ENCODE assay signal across 15 cellular contexts in genomic region chr9:93089481-93089991, GRCh38. TPM values are rescaled to one million over a fixed set of nuclear protein-coding genes. Genes with fewer than 3 reads are reported as not detected.
A peak's percentile ranks its signal among the peaks of the same experiment; 100 is the strongest.
DNase-seq lines count a peak whose midpoint lies in the region; ATAC-seq and TF ChIP-seq lines count a peak whose summit lies in the region.
"Had no signal": no experiment of that assay in that cellular context is flagged by ENCODE, and none has a peak within 500 bp of the region (broad histone marks: within the 10 kb centered on the region; RNA-seq: fewer than 3 reads in every experiment).

No MANE protein-coding gene starts in this region.

- peaks cover 0 to 9% of the 10 kb centered on the region in 2 donors for H3K9me3 ChIP-seq in right atrium auricular region
- H3K9me3 ChIP-seq: prostate gland had no signal

- no peak overlapping the region for H3K4me3 Mint-ChIP-seq in activated naive CD8-positive, alpha-beta T cell treated with anti-CD3 and anti-CD28 coated beads for 36 hours
- H3K4me3 Mint-ChIP-seq in nephron: no peak overlapping the region

- no peaks in the 10 kb centered on the region for H3K27me3 ChIP-seq in right atrium auricular region
- H3K27me3 ChIP-seq: ascending aorta had no signal

- ATAC-seq in Right ventricle myocardium superior (ENCODE audit: poor library complexity): no peak

- peaks cover 53% of the 10 kb centered on the region for H3K4me1 Mint-ChIP-seq in activated naive CD8-positive, alpha-beta T cell treated with anti-CD3 and anti-CD28 coated beads for 36 hours
- peaks cover 32% of the 10 kb centered on the region for H3K4me1 Mint-ChIP-seq in nephron

- H3K4me1 ChIP-seq in right atrium auricular region: peaks cover 0 to 22% of the 10 kb centered on the region in 2 donors
- H3K4me1 ChIP-seq: prostate gland had no signal

- H3K4me3 ChIP-seq in right atrium auricular region: no peak overlapping the region
- H3K4me3 ChIP-seq: ascending aorta, prostate gland had no signal

- DNase-seq in right atrium auricular region (ENCODE audit: low spot score) (peak; percentile 52), Right ventricle myocardium superior (no peak), NCI-H69 (lab: John Stamatoyannopoulos, UW) (no peak), NK-92 (lab: John Stamatoyannopoulos, UW; ENCODE audit: unreplicated experiment) (no peak), RPMI8226 (no peak)
- no peak for DNase-seq in activated naive CD8-positive, alpha-beta T cell treated with anti-CD3 and anti-CD28 coated beads for 36 hours
- DNase-seq: cortex of kidney; glutamatergic neuron; NCI-H1092 treated with DMSO at 0.1 percent for 48 hours; stimulated activated CD4-positive, alpha-beta T cell treated with anti-CD3 and anti-CD28 coated beads, Interleukin-15, amount 100 ng/mL, for 24 hours; substantia nigra; T1000 had no signal

- no peaks in the 10 kb centered on the region for H3K27me3 Mint-ChIP-seq in activated naive CD8-positive, alpha-beta T cell treated with anti-CD3 and anti-CD28 coated beads for 36 hours
- H3K27me3 Mint-ChIP-seq in nephron (ENCODE audit: low read depth): no peaks in the 10 kb centered on the region

- no peak overlapping the region for H3K27ac ChIP-seq in right atrium auricular region
- H3K27ac ChIP-seq: ascending aorta, prostate gland had no signal

- peaks cover 49% of the 10 kb centered on the region for H3K36me3 Mint-ChIP-seq in activated naive CD8-positive, alpha-beta T cell treated with anti-CD3 and anti-CD28 coated beads for 36 hours
- H3K36me3 Mint-ChIP-seq in nephron (ENCODE audit: low read depth): no peaks in the 10 kb centered on the region

- H3K9me3 Mint-ChIP-seq in activated naive CD8-positive, alpha-beta T cell treated with anti-CD3 and anti-CD28 coated beads for 36 hours: peaks cover 35% of the 10 kb centered on the region
- H3K9me3 Mint-ChIP-seq in nephron: no peaks in the 10 kb centered on the region

- H3K27ac Mint-ChIP-seq in activated naive CD8-positive, alpha-beta T cell treated with anti-CD3 and anti-CD28 coated beads for 36 hours: peak overlapping the region; percentile 34
- peak overlapping the region in 2 of 3 experiments; percentile 14 to 64 for H3K27ac Mint-ChIP-seq in nephron

- TF ChIP-seq CTCF in right atrium auricular region (IDR thresholded peaks at IDR 0.05) (no peak), nephron (IDR thresholded peaks at IDR 0.05; ENCODE audit: unreplicated experiment in 3 of 3) (no peak)

- H3K36me3 ChIP-seq in right atrium auricular region: no peaks in the 10 kb centered on the region
- H3K36me3 ChIP-seq: prostate gland had no signal

- intact Hi-C loops in Right ventricle myocardium superior (cut with DNase I): no loop called here

RNA-seq across cellular contexts. Expression of gene CARD19, which starts 6.5 kb away (rescaled TPM):
- 10 to 100 TPM; 21.2 to 46.8 TPM for total RNA-seq in right atrium auricular region
- 27.5 TPM for total RNA-seq in Right ventricle myocardium superior
- total RNA-seq in activated naive CD8-positive, alpha-beta T cell treated with anti-CD3 and anti-CD28 coated beads for 36 hours: 10 to 100 TPM; 36.5 to 38.6 TPM

RNA-seq across cellular contexts. Expression of gene SUSD3, which starts 31.0 kb away (rescaled TPM):
- total RNA-seq in right atrium auricular region (10 to 100 TPM in 1 of 2 donors, 1 to 10 TPM in 1; 1.6 to 11.8 TPM), Right ventricle myocardium superior (0.56 TPM)
- 10 to 100 TPM; 27.1 to 28.8 TPM for total RNA-seq in activated naive CD8-positive, alpha-beta T cell treated with anti-CD3 and anti-CD28 coated beads for 36 hours
- total RNA-seq: ascending aorta had no signal

RNA-seq across cellular contexts. Expression of gene NINJ1, which starts 44.5 kb away (rescaled TPM):
- 10 to 100 TPM; 65.5 to 89.4 TPM for total RNA-seq in right atrium auricular region
- 49.2 TPM for total RNA-seq in Right ventricle myocardium superior
- 10 to 100 TPM; 74.9 to 77.8 TPM for total RNA-seq in activated naive CD8-positive, alpha-beta T cell treated with anti-CD3 and anti-CD28 coated beads for 36 hours
